28 cellular contexts compared by ENCODE assay signal in genomic region chr9:114243240-114243639, GRCh38.
"Had no signal": no experiment of that assay in that cellular context is flagged by ENCODE, and none has a peak within 500 bp of the region (broad histone marks: within the 10 kb centered on the region; RNA-seq: fewer than 3 reads in every experiment).

No MANE protein-coding gene starts in this region.

- H3K36me3 Mint-ChIP-seq: immature natural killer cell; naive thymus-derived CD8-positive, alpha-beta T cell; stimulated activated memory B cell treated with anti-CD40 and anti-IgM and Interleukin-4, amounts not matched to agents 10 μg/mL and 1 μg/mL and 100 μg/mL, for 72 hours had no signal

- H3K27ac ChIP-seq: coronary artery, esophagus squamous epithelium, lower lobe of right lung, parathyroid adenoma, skin epidermis, spleen, testis, tibial artery, upper lobe of left lung had no signal

- ATAC-seq: left colon; left ventricle myocardium superior; lower lobe of right lung; naive thymus-derived CD8-positive, alpha-beta T cell; stimulated activated memory B cell treated with anti-CD40 and anti-IgM and Interleukin-4, amounts not matched to agents 10 μg/mL and 1 μg/mL and 100 μg/mL, for 72 hours; stimulated activated naive CD8-positive, alpha-beta T cell treated with anti-CD3 and anti-CD28 coated beads, Interleukin-15, Interleukin-2, amounts not matched to agents 100 U/mL and 50 U/mL, for 24 hours had no signal

- H3K9me3 ChIP-seq: esophagus squamous epithelium, lower lobe of right lung, spleen, testis, tibial artery, upper lobe of left lung had no signal

- H3K9ac ChIP-seq: parathyroid adenoma had no signal

- H3K36me3 ChIP-seq: lower lobe of right lung, spleen, tibial artery, upper lobe of left lung had no signal

- H3K9me3 Mint-ChIP-seq: immature natural killer cell; naive thymus-derived CD8-positive, alpha-beta T cell; stimulated activated memory B cell treated with anti-CD40 and anti-IgM and Interleukin-4, amounts not matched to agents 10 μg/mL and 1 μg/mL and 100 μg/mL, for 72 hours had no signal

- H3K4me1 Mint-ChIP-seq: immature natural killer cell; stimulated activated memory B cell treated with anti-CD40 and anti-IgM and Interleukin-4, amounts not matched to agents 10 μg/mL and 1 μg/mL and 100 μg/mL, for 72 hours had no signal

- H3K27ac Mint-ChIP-seq: immature natural killer cell; naive thymus-derived CD8-positive, alpha-beta T cell; progenitor cell of endocrine pancreas; stimulated activated memory B cell treated with anti-CD40 and anti-IgM and Interleukin-4, amounts not matched to agents 10 μg/mL and 1 μg/mL and 100 μg/mL, for 72 hours had no signal

- FAIRE-seq: endometrium, urothelium cell line had no signal

- H3K4me3 ChIP-seq: coronary artery, esophagus squamous epithelium, lower lobe of right lung, skin epidermis, spleen, testis, tibial artery, upper lobe of left lung had no signal

- H3K27me3 Mint-ChIP-seq: progenitor cell of endocrine pancreas; stimulated activated memory B cell treated with anti-CD40 and anti-IgM and Interleukin-4, amounts not matched to agents 10 μg/mL and 1 μg/mL and 100 μg/mL, for 72 hours had no signal

- H3K4me1 ChIP-seq: lower lobe of right lung, parathyroid adenoma, upper lobe of left lung had no signal

- H3K79me2 ChIP-seq: parathyroid adenoma had no signal

- DNase-seq: dermis blood vessel endothelial cell; effector memory CD4-positive, alpha-beta T cell; erythroblast; esophagus squamous epithelium; foreskin melanocyte; glutamatergic neuron; hypothalamus; immature natural killer cell; islet precursor cell; kidney glomerular epithelial cell; left colon; left ventricle myocardium superior; lower lobe of right lung; naive thymus-derived CD8-positive, alpha-beta T cell; spleen; stimulated activated CD4-positive, alpha-beta T cell treated with anti-CD3 and anti-CD28 coated beads, Interleukin-4, amount 100 ng/mL, for 4 hours; stimulated activated naive CD8-positive, alpha-beta T cell treated with anti-CD3 and anti-CD28 coated beads, Interleukin-15, Interleukin-2, amounts not matched to agents 100 U/mL and 50 U/mL, for 24 hours; substantia nigra; testis; tibial artery; upper lobe of left lung had no signal

- H3K4me3 Mint-ChIP-seq: immature natural killer cell; naive thymus-derived CD8-positive, alpha-beta T cell; stimulated activated memory B cell treated with anti-CD40 and anti-IgM and Interleukin-4, amounts not matched to agents 10 μg/mL and 1 μg/mL and 100 μg/mL, for 72 hours had no signal

- H3K27me3 ChIP-seq: esophagus squamous epithelium, testis, tibial artery, upper lobe of left lung had no signal

- H2AFZ ChIP-seq: parathyroid adenoma had no signal
